In the genomic region with DNA sequence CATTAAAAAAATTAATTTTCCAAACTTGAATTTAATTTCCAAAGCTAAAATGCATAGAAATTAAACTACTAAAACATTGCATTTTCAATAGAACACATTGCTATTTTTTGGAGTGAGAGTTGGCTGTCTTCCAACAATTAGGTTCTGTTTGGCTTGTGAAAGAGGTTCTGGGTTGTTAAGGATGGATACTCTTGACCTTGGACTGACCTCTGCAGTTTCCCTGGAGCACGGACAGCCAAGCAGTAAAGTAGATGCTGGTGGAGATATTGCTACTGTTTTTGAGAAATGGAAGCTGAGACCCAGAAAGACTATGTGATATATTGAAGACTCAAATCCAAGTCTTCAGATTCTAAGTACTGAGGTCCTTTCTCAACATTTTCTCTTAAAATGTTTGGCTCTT, we compare ENCODE assay signal across 24 cellular contexts.
"Had no signal": no experiment of that assay in that cellular context is flagged by ENCODE, and none has a peak within 500 bp of the region (broad histone marks: within the 10 kb centered on the region; RNA-seq: fewer than 3 reads in every experiment).

No MANE protein-coding gene starts in this region.

- DNase-seq: activated CD4-positive, alpha-beta memory T cell treated with anti-CD3 and anti-CD28 coated beads for 36 hours; activated CD4-positive, alpha-beta T cell treated with anti-CD3 and anti-CD28 coated beads for 36 hours; activated CD4-positive, alpha-beta T cell treated with anti-CD3 and anti-CD28 coated beads, Interleukin-2, amount 10 ng/mL, durations not matched to agents 7 days and 5 days; activated CD8-positive, alpha-beta memory T cell treated with anti-CD3 and anti-CD28 coated beads, Interleukin-2, amount 50 U/mL, for 4 hours; activated gamma-delta T cell treated with Interleukin-2 at 50 U/mL for 16 hours; activated naive CD4-positive, alpha-beta T cell treated with anti-CD3 and anti-CD28 coated beads for 36 hours; activated T-cell treated with anti-CD3 and anti-CD28 coated beads for 4 hours; activated T-cell treated with anti-CD3 and anti-CD28 coated beads, Interleukin-2, amount 50 U/mL, for 4 hours; adrenal gland; body of pancreas; Kasumi-1; KG1; MG63; NCI-H1048; NCI-H1436; NCI-H1694; NCI-H1930; NCI-H2107; NCI-H510A treated with DMSO at 0.1 percent for 48 hours; PC-9; SW 1271; T-helper 1 cell; T-helper 2 cell; T-helper 9 cell had no signal
